8 cellular contexts compared by ENCODE assay signal in genomic region chr6:12289655-12290489, GRCh38. TPM values are rescaled to one million over a fixed set of nuclear protein-coding genes. Genes with fewer than 3 reads are reported as not detected.
DNase-seq lines count a peak whose midpoint lies in the region; ATAC-seq, FAIRE-seq and TF ChIP-seq lines count a peak whose summit lies in the region.

TSS of gene EDN1 (plus strand) at chr6:12290361. CDS start at chr6:12290630, 269 bp downstream.

- no peaks in the 10 kb centered on the region for H3K36me3 ChIP-seq in Karpas-422 (ENCODE audit: insufficient read depth, low read length)
- no peaks in the 10 kb centered on the region for H3K36me3 ChIP-seq in K562 (ENCODE audit: control insufficient read depth, insufficient read depth, low read length)
- no peaks in the 10 kb centered on the region for H3K36me3 ChIP-seq in sigmoid colon

- no peaks in the 10 kb centered on the region for H3K9me3 Mint-ChIP-seq in T-helper 1 cell treated with Interleukin-12 subunit alpha and Interleukin-12 subunit beta and Interleukin-4 antibody, amounts not matched to agents 30 μg/mL and 1 μg/mL, for 36 hours

- H3K4me2 ChIP-seq in Karpas-422 (ENCODE audit: low read depth, low read length, poor library complexity, severe bottlenecking): peak within 1 kb of the TSS; percentile 37
- H3K4me2 ChIP-seq in K562 (ENCODE audit: insufficient read depth, low read length): no peak within 1 kb of the TSS

- H3K27me3 ChIP-seq in Karpas-422 (ENCODE audit: low read length) (no peaks in the 10 kb centered on the region), K562 (ENCODE audit: control insufficient read depth in 2 of 2, insufficient read depth in 2 of 2, low read length in 2 of 2) (peaks cover 24 to 37% of the 10 kb centered on the region in 2 experiments), sigmoid colon (no peaks in the 10 kb centered on the region)

- peaks cover 48% of the 10 kb centered on the region for H3K27me3 Mint-ChIP-seq in T-helper 1 cell treated with Interleukin-12 subunit alpha and Interleukin-12 subunit beta and Interleukin-4 antibody, amounts not matched to agents 30 μg/mL and 1 μg/mL, for 36 hours (ENCODE audit: low read depth)

- BruUV-seq in K562 (replicated peaks; lab: Mats Ljungman, UMichigan): no TSS peak

- peaks cover 16% of the 10 kb centered on the region for H3K4me1 Mint-ChIP-seq in T-helper 1 cell treated with Interleukin-12 subunit alpha and Interleukin-12 subunit beta and Interleukin-4 antibody, amounts not matched to agents 30 μg/mL and 1 μg/mL, for 36 hours (ENCODE audit: low read depth)

- WGBS in K562 (ENCODE audit: insufficient coverage, low coverage, missing lambda C conversion rate): 3% methylated on average over 36 of the region's 36 CpGs
- WGBS in sigmoid colon, 2 donors: 0 to 1% methylated on average over 36 of the region's 36 CpGs

- peak; percentile 42 for FAIRE-seq in K562 (lab: Jason Lieb, UNC)

- H3K27ac Mint-ChIP-seq in T-helper 1 cell treated with Interleukin-12 subunit alpha and Interleukin-12 subunit beta and Interleukin-4 antibody, amounts not matched to agents 30 μg/mL and 1 μg/mL, for 36 hours: no peak within 1 kb of the TSS

- in situ Hi-C loops in K562 (cut with MboI): loop anchor here (5.0 kb wide), 1 partner anchor 638 kb away; no protein-coding TSS in a partner anchor

- no peak within 1 kb of the TSS for H3K27ac ChIP-seq in Karpas-422 (ENCODE audit: low read length)
- H3K27ac ChIP-seq in K562 (ENCODE audit: extremely low read depth, low read depth, low read length): no peak within 1 kb of the TSS
- H3K27ac ChIP-seq in sigmoid colon: peak within 1 kb of the TSS; percentile 64 to 80 (median 72)

- no peak for TF ChIP-seq EP300 in K562 (IDR thresholded peaks at IDR 0.05; ENCODE audit: low read length)
- no peak for TF ChIP-seq EP300 in sigmoid colon (IDR thresholded peaks at IDR 0.05)

- H3K79me2 ChIP-seq in Karpas-422 (ENCODE audit: low read length) (no peaks in the 10 kb centered on the region), K562 (ENCODE audit: control insufficient read depth, insufficient read depth, low read length) (no peaks in the 10 kb centered on the region)

- no peaks in the 10 kb centered on the region for H3K36me3 Mint-ChIP-seq in T-helper 1 cell treated with Interleukin-12 subunit alpha and Interleukin-12 subunit beta and Interleukin-4 antibody, amounts not matched to agents 30 μg/mL and 1 μg/mL, for 36 hours (ENCODE audit: low read depth)

- POLR2A ChIA-PET in K562 (lab: Yijun Ruan, JAX): interaction anchor here (0.5 to 2.0 kb wide), 6 partner anchors 33 to 903 kb away, joined by 3 to 4 read pairs (median 3); no protein-coding TSS in a partner anchor

- H3K4me3 ChIP-seq in Karpas-422 (ENCODE audit: low read length): peak within 1 kb of the TSS; percentile 11; the same call in 1 of the 2 replicates
- H3K4me3 ChIP-seq in K562: no peak within 1 kb of the TSS
- H3K4me3 ChIP-seq in iPS-11a (ENCODE audit: low read depth, low read length): peak within 1 kb of the TSS; percentile 44
- peak within 1 kb of the TSS; percentile 32 to 53 (median 50) for H3K4me3 ChIP-seq in sigmoid colon

- H4K20me1 ChIP-seq in Karpas-422 (ENCODE audit: insufficient read depth, low read depth, low read length) (no peaks in the 10 kb centered on the region), K562 (replicated peaks; ENCODE audit: control insufficient read depth, insufficient read depth, low read length) (no peaks in the 10 kb centered on the region)

- no peaks in the 10 kb centered on the region for H3K9me1 ChIP-seq in K562 (ENCODE audit: control insufficient read depth, insufficient read depth, low read length)

- H3K4me1 ChIP-seq in Karpas-422 (ENCODE audit: low read length) (peaks cover 13% of the 10 kb centered on the region), K562 (replicated peaks in 1 of 2; ENCODE audit: control insufficient read depth in 2 of 2, insufficient read depth in 2 of 2, low read length in 2 of 2) (peaks cover 0 to 10% of the 10 kb centered on the region in 2 experiments; a peak in 2 of 5 replicates), sigmoid colon (peaks cover 0 to 30% (median 12%) of the 10 kb centered on the region in 4 donors)

- DNase-seq in GM04503 (ENCODE audit: low read depth) (peak; percentile 59), Karpas-422 (peak; percentile 62), K562 (ENCODE audit: extremely low read depth in 1 of 4, low spot score in 3 of 4) (peak; percentile 24 to 47 (median 32)), sigmoid colon (peak; percentile 85), NCI-H187 treated with DMSO at 0.1 percent for 48 hours (lab: John Stamatoyannopoulos, UW) (no peak)

- TF ChIP-seq RAD21 in K562 (CRISPR knock-in tag; conservative IDR thresholded peaks at IDR 0.05 in 1 of 2, IDR thresholded peaks at IDR 0.05 in 1 of 2): 0 out of 4 replicates have a peak, but pooled peaks of 1 of the 2 experiments have one; percentile 19

- H3K9me3 ChIP-seq in Karpas-422 (ENCODE audit: low read length): no peaks in the 10 kb centered on the region
- H3K9me3 ChIP-seq in K562 (replicated peaks; ENCODE audit: control insufficient read depth, insufficient read depth, low read depth, low read length): no peaks in the 10 kb centered on the region
- H3K9me3 ChIP-seq in sigmoid colon: no peaks in the 10 kb centered on the region

- ATAC-seq in GM21737 (IDR thresholded peaks at IDR 0.05; ENCODE audit: unreplicated experiment): peak; percentile 80
- peak; percentile 87 for ATAC-seq in K562

- TF ChIP-seq POLR2A in K562 (conservative IDR thresholded peaks at IDR 0.05) (no peak), sigmoid colon (IDR thresholded peaks at IDR 0.05) (peak in 1 of 2 donors; percentile 50)

- TF ChIP-seq CTCF in K562 (IDR thresholded peaks at IDR 0.05 in 2 of 3, conservative IDR thresholded peaks at IDR 0.05 in 1 of 3; ENCODE audit: insufficient read depth in 2 of 3, low read depth in 1 of 3, low read length in 3 of 3) (peak in 2 of 3 experiments; percentile 24 to 40; a peak in 2 of 6 replicates), sigmoid colon (IDR thresholded peaks at IDR 0.05) (peak; percentile 24 to 70 (median 50))

- no peaks in the 10 kb centered on the region for H3K9me2 ChIP-seq in Karpas-422 (replicated peaks; ENCODE audit: insufficient read depth, low read length)

- H3K4me3 Mint-ChIP-seq in T-helper 1 cell treated with Interleukin-12 subunit alpha and Interleukin-12 subunit beta and Interleukin-4 antibody, amounts not matched to agents 30 μg/mL and 1 μg/mL, for 36 hours: peak within 1 kb of the TSS; percentile 83

- H3K9ac ChIP-seq in Karpas-422 (ENCODE audit: low read length) (no peak within 1 kb of the TSS), K562 (ENCODE audit: insufficient read depth in 1 of 2, low read depth in 2 of 2, low read length in 2 of 2) (no peak within 1 kb of the TSS)

- intact Hi-C loops in K562 (cut with micrococcal nuclease): loop anchor here (1.0 to 2.0 kb wide), 3 partner anchors 315 to 703 kb away; no protein-coding TSS in a partner anchor
- intact Hi-C loops in sigmoid colon (cut with DNase I): loop anchor here (2.0 kb wide), 2 partner anchors 313 to 635 kb away; no protein-coding TSS in a partner anchor

- CTCF ChIA-PET in K562 (lab: Yijun Ruan, JAX; ENCODE audit: low intra/inter-chr PET ratio): interaction anchor here (0.8 to 2.1 kb wide), 4 partner anchors 590 to 704 kb away, joined by 3 to 15 read pairs (median 6); no protein-coding TSS in a partner anchor

- H2AFZ ChIP-seq in Karpas-422 (ENCODE audit: low read length) (peak within 1 kb of the TSS; percentile 22; the same call in 1 of the 2 replicates), K562 (ENCODE audit: low read depth, low read length) (no peak within 1 kb of the TSS)

TF ChIP-seq in K562, 482 proteins besides CTCF, POLR2A, EP300 and RAD21 (continues in another document):
- TF ChIP-seq RCOR1 (IDR thresholded peaks at IDR 0.05; ENCODE audit: borderline replicate concordance in 1 of 2, low read depth in 2 of 2, low read length in 2 of 2) (peak in 1 of 2 experiments; percentile 66; a peak in 1 of 4 replicates), ARID1B (IDR thresholded peaks at IDR 0.05) (peak; percentile 47; the same call in 1 of the 2 replicates), ZNF212 (CRISPR knock-in tag; IDR thresholded peaks at IDR 0.05) (no peak), CBFA2T2 (conservative IDR thresholded peaks at IDR 0.05) (peak; percentile 49), CXXC5 (CRISPR knock-in tag; IDR thresholded peaks at IDR 0.05) (peak; percentile 36), ZNF3 (CRISPR knock-in tag; IDR thresholded peaks at IDR 0.05) (no peak), SOX6 (IDR thresholded peaks at IDR 0.05) (0 out of 2 replicates have a peak, but pooled peaks have one; percentile 31), ZNF184 (CRISPR knock-in tag; IDR thresholded peaks at IDR 0.05) (no peak)

RNA-seq across cellular contexts. Expression of gene EDN1, which starts in this region (rescaled TPM):
- 0.18 and 0.34 TPM in 2 replicates for total RNA-seq in Karpas-422 (2014; rRNA removed; shearing (Covaris generic); ENCODE audit: low replicate concordance)
- total RNA-seq in K562 (2011; cell fraction: chromatin; rRNA removed; ENCODE audit: low replicate concordance): not detected in 2 replicates
- not detected in 2 replicates for total RNA-seq in K562 (2011; cell fraction: nucleolus; rRNA removed)
- total RNA-seq in K562 (2011; cell fraction: nucleoplasm; rRNA removed): not detected in 2 replicates
- total RNA-seq in K562 (2014; rRNA removed) (not detected in 2 replicates), K562 (2014; rRNA removed; fragmentation: Illumina TruSeq; extraction: Trizol) (not detected in 2 replicates), K562 (2015; rRNA removed; fragmentation: Illumina TruSeq; extraction: Trizol) (0.08 TPM in 1 of 2 replicates, not detected in the other), K562 (2021) (not detected in 2 replicates), sigmoid colon (1 to 10 TPM; 4.9 to 9.5 (median 7.2) TPM)
- polyA plus RNA-seq in K562 (2011; rRNA removed) (0.03 TPM in 1 of 2 replicates, not detected in the other), K562 (2014; fragmentation: Illumina TruSeq; extraction: Trizol) (0.06 and 0.07 TPM in 2 replicates), K562 (2014; fragmentation: Nextera tagmentation; extraction: Ambion mirVana) (not detected), K562 (2014; rRNA removed) (0.07 TPM in 1 of 2 replicates, not detected in the other), sigmoid colon (1 to 10 TPM; 3.9 to 9.8 (median 5.4) TPM)
- 0.06 and 0.07 TPM in 2 replicates for polyA plus RNA-seq in K562 (2011; cell fraction: cytosol; rRNA removed)
- 0.10 and 0.25 TPM in 2 replicates for polyA plus RNA-seq in K562 (2011; cell fraction: nucleus; rRNA removed)
- polyA plus RNA-seq in K562 (2012): 0.05 and 0.10 TPM in 2 replicates
- polyA minus RNA-seq in K562 (2011; rRNA and poly(A)+ RNA removed): not detected in 2 replicates
- not detected in 2 replicates for polyA minus RNA-seq in K562 (2011; cell fraction: cytosol; rRNA and poly(A)+ RNA removed)
- polyA minus RNA-seq in K562 (2011; cell fraction: nucleus; rRNA and poly(A)+ RNA removed): not detected in 2 replicates

Comparison
In these comparisons a context has a peak if more than half of its experiments do, and no peak if none do; other contexts are left out.
1. Peak in DNase-seq, H3K4me3 ChIP-seq and H3K4me2 ChIP-seq in Karpas-422; RNA of the gene not detected or under 1 TPM.
2. Peak in DNase-seq and ATAC-seq in K562; RNA of the gene not detected or under 1 TPM.
3. H3K27ac ChIP-seq: peak in sigmoid colon (4 of 4); none in Karpas-422 (single experiment) and K562 (single experiment).